17 cellular contexts compared by ENCODE assay signal in genomic region chr1:174358786-174359453, GRCh38.
DNase-seq lines count a peak whose midpoint lies in the region; ATAC-seq and TF ChIP-seq lines count a peak whose summit lies in the region.
"Had no signal": no experiment of that assay in that cellular context is flagged by ENCODE, and none has a peak within 500 bp of the region (broad histone marks: within the 10 kb centered on the region; RNA-seq: fewer than 3 reads in every experiment).

No MANE protein-coding gene starts in this region.

- DNase-seq in DMS79 treated with DMSO at 0.1 percent for 48 hours (lab: John Stamatoyannopoulos, UW), result peak; percentile 11
- DNase-seq in DMS79 (lab: John Stamatoyannopoulos, UW), result no peak
- DNase-seq in KBM-7, result peak; percentile 22
- peak; percentile 13 for DNase-seq in RPMI8226
- peak; percentile 6 to 8 for DNase-seq in erythroblast (lab: John Stamatoyannopoulos, UW)
- no peak for DNase-seq in HK-2 (ENCODE audit: unreplicated experiment)
- DNase-seq: activated CD4-positive, alpha-beta T cell treated with anti-CD3 and anti-CD28 coated beads for 36 hours; CD8-positive, alpha-beta memory T cell; GM23248; Karpas-422; NCI-H524; nucleus accumbens; T-cell; upper lobe of right lung had no signal

- TF ChIP-seq POLR2A in erythroblast (IDR thresholded peaks at IDR 0.05; ENCODE audit: low read length), result no peak

- in situ Hi-C loops in KBM-7 (cut with MboI; ENCODE audit: low pct_unique_long_range_greater_than_20kb, low sequenced_read_pairs), result no loop called here

- no peak for ATAC-seq in HG03097 (IDR thresholded peaks at IDR 0.05; ENCODE audit: low FRiP score, unreplicated experiment)
- no peak for ATAC-seq in GM21619 (IDR thresholded peaks at IDR 0.05; ENCODE audit: unreplicated experiment)
- ATAC-seq: activated CD4-positive, alpha-beta T cell treated with anti-CD3 and anti-CD28 coated beads for 36 hours; stimulated activated memory B cell treated with anti-CD40 and anti-IgM and Interleukin-4, amounts not matched to agents 10 μg/mL and 1 μg/mL and 100 μg/mL, for 72 hours; T-cell; upper lobe of right lung had no signal

Comparison
In these comparisons a context has a peak if more than half of its experiments do, and no peak if none do; other contexts are left out.
1. DNase-seq: peak in DMS79 treated with DMSO at 0.1 percent for 48 hours (single experiment), KBM-7 (single experiment), RPMI8226 (single experiment) and erythroblast (2 of 2); none in DMS79 (single experiment) and HK-2 (single experiment).